Comparison of ENCODE assay signal across 8 cellular contexts in genomic region chr15:59688888-59689625, GRCh38. TPM values are rescaled to one million over a fixed set of nuclear protein-coding genes. Genes with fewer than 3 reads are reported as not detected.
DNase-seq lines count a peak whose midpoint lies in the region; ATAC-seq and TF ChIP-seq lines count a peak whose summit lies in the region.

BNIP2 (minus strand) TSS chr15:59689320; CDS start chr15:59682457, 6,863 bp downstream.

- no peaks in the 10 kb centered on the region for H3K9me2 ChIP-seq in Loucy (replicated peaks; ENCODE audit: low read depth, low read length)

- peak; percentile 74 for TF ChIP-seq POLR2A in Raji (IDR thresholded peaks at IDR 0.05; ENCODE audit: insufficient read depth, low read depth, low read length)

- peaks cover 48% of the 10 kb centered on the region for H4K20me1 ChIP-seq in Loucy (ENCODE audit: insufficient read depth, low read length, poor library complexity, severe bottlenecking)

- H2AFZ ChIP-seq in Loucy (ENCODE audit: low read length), result peak within 1 kb of the TSS; percentile 99

- no peaks in the 10 kb centered on the region for H3K9me3 ChIP-seq in Loucy (ENCODE audit: insufficient read depth, low read depth, low read length)

- H3K36me3 Mint-ChIP-seq in natural killer cell treated with Interleukin-12 subunit alpha and Interleukin-12 subunit beta and Interleukin-15 and Interleukin-18, amount 100 ng/mL, for 72 hours, result peaks cover 14% of the 10 kb centered on the region

- DNase-seq in Daoy (ENCODE audit: low read depth) (peak; percentile 99), GOT3 (lab: John Stamatoyannopoulos, UW) (peak; percentile 92), fibroblast of peridontal ligament (ENCODE audit: extremely low read depth) (peak; percentile 97)
- DNase-seq in activated T-helper 9 cell treated with anti-CD3 and anti-CD28 coated beads, Interleukin-2, amount 50 U/mL, for 16 hours (ENCODE audit: low read depth), result peak; percentile 96
- DNase-seq in natural killer cell treated with Interleukin-12 subunit alpha and Interleukin-12 subunit beta and Interleukin-15 and Interleukin-18, amount 100 ng/mL, for 72 hours (ENCODE audit: low spot score), result peak; percentile 99
- DNase-seq in stimulated activated naive CD8-positive, alpha-beta T cell treated with anti-CD3 and anti-CD28 coated beads, Interleukin-15, Interleukin-2, amounts not matched to agents 100 U/mL and 50 U/mL, for 24 hours, result peak; percentile 99

- H3K4me2 ChIP-seq in Loucy (ENCODE audit: low read depth, low read length, poor library complexity, severe bottlenecking), result peak within 1 kb of the TSS; percentile 98

- H3K9me3 Mint-ChIP-seq in natural killer cell treated with Interleukin-12 subunit alpha and Interleukin-12 subunit beta and Interleukin-15 and Interleukin-18, amount 100 ng/mL, for 72 hours, result no peaks in the 10 kb centered on the region

- H3K27me3 ChIP-seq in Loucy (ENCODE audit: insufficient read depth, low read length, poor library complexity, severe bottlenecking), result no peaks in the 10 kb centered on the region

- peaks cover 50% of the 10 kb centered on the region for H3K79me2 ChIP-seq in Loucy (ENCODE audit: insufficient read depth, low read length)

- H3K27me3 Mint-ChIP-seq in natural killer cell treated with Interleukin-12 subunit alpha and Interleukin-12 subunit beta and Interleukin-15 and Interleukin-18, amount 100 ng/mL, for 72 hours, result no peaks in the 10 kb centered on the region

- H3K4me3 ChIP-seq in Loucy (ENCODE audit: low read length, poor library complexity, severe bottlenecking), result peak within 1 kb of the TSS; percentile 78

- H3K36me3 ChIP-seq in Loucy (ENCODE audit: insufficient read depth, low read length), result no peaks in the 10 kb centered on the region

- TF ChIP-seq CTCF in Loucy (conservative IDR thresholded peaks at IDR 0.05; ENCODE audit: low read length), result no peak

- H3K4me1 Mint-ChIP-seq in natural killer cell treated with Interleukin-12 subunit alpha and Interleukin-12 subunit beta and Interleukin-15 and Interleukin-18, amount 100 ng/mL, for 72 hours (ENCODE audit: low read depth in 2 of 2), result peaks cover 19 to 40% of the 10 kb centered on the region in 2 donors

- peaks cover 39% of the 10 kb centered on the region for H3K4me1 ChIP-seq in Loucy (ENCODE audit: insufficient read depth, low read length, poor library complexity, severe bottlenecking)

- H3F3A ChIP-seq in Loucy (ENCODE audit: low read depth), result no peaks in the 10 kb centered on the region

- H3K9ac ChIP-seq in Loucy (ENCODE audit: low read depth, low read length, poor library complexity, severe bottlenecking), result peak within 1 kb of the TSS; percentile 84

- ATAC-seq in natural killer cell treated with Interleukin-12 subunit alpha and Interleukin-12 subunit beta and Interleukin-15 and Interleukin-18, amount 100 ng/mL, for 72 hours, result peak; percentile 98
- peak; percentile 95 for ATAC-seq in stimulated activated naive CD8-positive, alpha-beta T cell treated with anti-CD3 and anti-CD28 coated beads, Interleukin-15, Interleukin-2, amounts not matched to agents 100 U/mL and 50 U/mL, for 24 hours

- peak within 1 kb of the TSS; percentile 97 for H3K4me3 Mint-ChIP-seq in natural killer cell treated with Interleukin-12 subunit alpha and Interleukin-12 subunit beta and Interleukin-15 and Interleukin-18, amount 100 ng/mL, for 72 hours

- peak within 1 kb of the TSS; percentile 84 to 86 for H3K27ac Mint-ChIP-seq in natural killer cell treated with Interleukin-12 subunit alpha and Interleukin-12 subunit beta and Interleukin-15 and Interleukin-18, amount 100 ng/mL, for 72 hours

RNA-seq across cellular contexts. Expression of gene BNIP2, which starts in this region (rescaled TPM):
- total RNA-seq in Daoy (2014; rRNA removed; shearing (Covaris generic)), result 159 and 187 TPM in 2 replicates
- 10 to 100 TPM; 66.3 to 70.5 TPM for total RNA-seq in natural killer cell treated with Interleukin-12 subunit alpha and Interleukin-12 subunit beta and Interleukin-15 and Interleukin-18, amount 100 ng/mL, for 72 hours

Comparison
In these comparisons a context has a peak if more than half of its experiments do, and no peak if none do; other contexts are left out.
1. Peak in every context shown above with its lines: DNase-seq, ATAC-seq and H3K4me3 ChIP-seq.